ENCODE assay signal across 25 cellular contexts in genomic region chr4:7995135-7995534, GRCh38. TPM values are rescaled to one million over a fixed set of nuclear protein-coding genes. Genes with fewer than 3 reads are reported as not detected.
DNase-seq lines count a peak whose midpoint lies in the region; ATAC-seq, FAIRE-seq and TF ChIP-seq lines count a peak whose summit lies in the region.
"Had no signal": no experiment of that assay in that cellular context is flagged by ENCODE, and none has a peak within 500 bp of the region (broad histone marks: within the 10 kb centered on the region; RNA-seq: fewer than 3 reads in every experiment).

No MANE protein-coding gene starts in this region.

- H3K9me3 ChIP-seq in heart right ventricle (peaks cover 0 to 6% (median 0%) of the 10 kb centered on the region in 11 donors), osteoblast (ENCODE audit: low read depth, low read length) (no peaks in the 10 kb centered on the region), kidney (ENCODE audit: control insufficient read depth in 1 of 2, low read length in 2 of 2) (no peaks in the 10 kb centered on the region)
- H3K9me3 ChIP-seq: BE2C, BLaER1 had no signal

- intact Hi-C loops in Right ventricle myocardium superior (cut with DNase I) (no loop called here), heart right ventricle (cut with DNase I) (no loop called here), kidney (cut with DNase I) (no loop called here)

- TF ChIP-seq CTCF in heart right ventricle (IDR thresholded peaks at IDR 0.05) (no peak), osteoblast (IDR thresholded peaks at IDR 0.05; ENCODE audit: extremely low read depth, low read depth, low read length) (no peak), kidney (IDR thresholded peaks at IDR 0.05; ENCODE audit: borderline replicate concordance, extremely low read depth, insufficient read depth) (no peak)

- WGBS in heart right ventricle, 2 donors, result 83 to 95% methylated on average over 7 of the region's 7 CpGs

- H3K4me1 ChIP-seq in heart right ventricle (no peaks in the 10 kb centered on the region), osteoblast (ENCODE audit: insufficient read depth, low read length) (no peaks in the 10 kb centered on the region), kidney (ENCODE audit: control insufficient read depth in 1 of 2, insufficient read depth in 1 of 2, low read depth in 1 of 2, low read length in 2 of 2) (no peaks in the 10 kb centered on the region)
- H3K4me1 ChIP-seq: BE2C had no signal

- no peak overlapping the region for H3K9ac ChIP-seq in kidney (ENCODE audit: low read length in 2 of 2)
- H3K9ac ChIP-seq: BLaER1 had no signal

- no peaks in the 10 kb centered on the region for H4K20me1 ChIP-seq in osteoblast (ENCODE audit: insufficient read depth, low read length)
- H4K20me1 ChIP-seq: BLaER1 had no signal

- H3K4me2 ChIP-seq in osteoblast (ENCODE audit: insufficient read depth, low read length), result no peak overlapping the region
- H3K4me2 ChIP-seq: BLaER1 had no signal

- FAIRE-seq in kidney (lab: Jason Lieb, UNC), result no peak
- FAIRE-seq: A204.1, GM12891, GM19239 had no signal

- peak; percentile 24 for DNase-seq in Right ventricle myocardium superior
- DNase-seq in heart right ventricle, result no peak
- peak; percentile 19 for DNase-seq in osteoblast (ENCODE audit: insufficient read length, low spot score, missing footprints)
- DNase-seq in kidney, result no peak
- DNase-seq in T-helper 9 cell, result no peak
- DNase-seq: 8988T; ACHN; BE2C; C1 segment of cervical spinal cord; CD4-positive, alpha-beta memory T cell; CD4-positive, CD25-positive, alpha-beta regulatory T cell; CD8-positive, alpha-beta memory T cell; COR-L47; DMS 273 treated with DMSO at 0.1 percent for 48 hours; DMS153; DMS53; DMS79; DND-41; EL; GDM1 had no signal

- no peaks in the 10 kb centered on the region for H3K27me3 ChIP-seq in heart right ventricle
- H3K27me3 ChIP-seq in osteoblast (ENCODE audit: insufficient read depth, low read length), result peaks cover 14% of the 10 kb centered on the region
- H3K27me3 ChIP-seq: BE2C, BLaER1 had no signal

- H3K36me3 ChIP-seq in heart right ventricle (no peaks in the 10 kb centered on the region), osteoblast (ENCODE audit: insufficient read depth, low read length) (no peaks in the 10 kb centered on the region), kidney (ENCODE audit: control insufficient read depth in 1 of 2, insufficient read depth in 2 of 2, low read length in 2 of 2) (no peaks in the 10 kb centered on the region)
- H3K36me3 ChIP-seq: BE2C, BLaER1 had no signal

- H2AFZ ChIP-seq in osteoblast (ENCODE audit: low read length), result no peak overlapping the region

- no peaks in the 10 kb centered on the region for H3K79me2 ChIP-seq in osteoblast (ENCODE audit: insufficient read depth, low read length)

- H3K4me3 ChIP-seq in heart right ventricle (no peak overlapping the region), osteoblast (ENCODE audit: insufficient read depth, low read length) (no peak overlapping the region), kidney (ENCODE audit: low read length in 2 of 2) (no peak overlapping the region)
- H3K4me3 ChIP-seq: BLaER1 had no signal

- H3K27ac ChIP-seq in heart right ventricle, result no peak overlapping the region
- H3K27ac ChIP-seq in osteoblast (ENCODE audit: low read depth, low read length), result no peak overlapping the region
- no peak overlapping the region for H3K27ac ChIP-seq in kidney (ENCODE audit: low read depth in 2 of 2, low read length in 2 of 2)
- H3K27ac ChIP-seq: BLaER1 had no signal

- ATAC-seq in Right ventricle myocardium superior (ENCODE audit: poor library complexity) (no peak), heart right ventricle (no peak)

RNA-seq across cellular contexts. Expression of gene AFAP1, which starts 55.5 kb away (rescaled TPM):
- total RNA-seq in Right ventricle myocardium superior (6.2 TPM), heart right ventricle (1 to 10 TPM; 4.7 to 8.9 (median 6.2) TPM), osteoblast (101 and 106 TPM in 2 replicates), kidney (26.3 TPM)
- polyA plus RNA-seq in heart right ventricle (1 to 10 TPM; 2.9 to 4.3 TPM), kidney (ENCODE audit: insufficient read depth, low read depth, low replicate concordance) (2.6 TPM)
- polyA plus RNA-seq: CD14-positive monocyte had no signal

Comparison
In these comparisons a context has a peak if more than half of its experiments do, and no peak if none do; other contexts are left out.
1. DNase-seq: peak in Right ventricle myocardium superior (single experiment) and osteoblast (single experiment); none in heart right ventricle (0 of 2), kidney (single experiment) and T-helper 9 cell (single experiment).